ENCODE assay signal across 22 cellular contexts in the genomic region with DNA sequence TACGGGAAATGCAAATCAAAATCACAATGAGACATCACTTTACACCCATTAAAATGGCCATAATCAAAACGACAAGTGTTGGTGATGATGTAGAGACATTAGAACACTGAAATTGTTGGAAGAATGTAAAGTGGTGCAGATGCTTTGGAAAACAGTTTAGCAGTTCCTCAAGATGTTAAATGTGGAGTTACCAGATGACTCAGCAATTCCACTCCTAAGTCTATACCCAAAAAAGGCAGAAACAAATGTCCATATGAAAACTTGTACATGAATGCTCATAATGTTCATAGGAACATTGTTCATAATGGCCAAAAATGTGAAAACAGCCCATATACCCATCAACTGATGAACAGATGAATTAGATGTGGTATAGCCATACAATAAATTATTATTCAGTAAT.
"Had no signal": no experiment of that assay in that cellular context is flagged by ENCODE, and none has a peak within 500 bp of the region (broad histone marks: within the 10 kb centered on the region; RNA-seq: fewer than 3 reads in every experiment).

No MANE protein-coding gene starts in this region.

- H3K9me3 ChIP-seq: esophagus squamous epithelium, neutrophil, pancreas, thyroid gland, vagina had no signal

- H3K27ac Mint-ChIP-seq: immature natural killer cell; memory B cell; natural killer cell; stimulated activated effector memory CD8-positive, alpha-beta T cell treated with anti-CD3 and anti-CD28 coated beads, Interleukin-12 subunit alpha, Interleukin-12 subunit beta, amount 100 ng/mL, for 72 hours had no signal

- H3K4me1 ChIP-seq: esophagus squamous epithelium, pancreas, stomach, vagina had no signal

- H3K27ac ChIP-seq: coronary artery, esophagus squamous epithelium, neutrophil, pancreas, stomach, thyroid gland, vagina had no signal

- ATAC-seq: left ventricle myocardium superior; natural killer cell; pancreas; sciatic nerve; stimulated activated effector memory CD8-positive, alpha-beta T cell treated with anti-CD3 and anti-CD28 coated beads, Interleukin-12 subunit alpha, Interleukin-12 subunit beta, amount 100 ng/mL, for 72 hours had no signal

- DNase-seq: dermis blood vessel endothelial cell; effector memory CD4-positive, alpha-beta T cell; erythroblast; esophagus squamous epithelium; hypothalamus; immature natural killer cell; left ventricle myocardium superior; natural killer cell; pancreas; stimulated activated CD4-positive, alpha-beta T cell treated with anti-CD3 and anti-CD28 coated beads, Interleukin-2, amount 100 ng/mL, for 24 hours; stimulated activated CD4-positive, alpha-beta T cell treated with anti-CD3 and anti-CD28 coated beads, Interleukin-4, amount 100 ng/mL, for 24 hours; stimulated activated naive CD4-positive, alpha-beta T cell treated with Interleukin-2 at 50 U/mL for 16 hours; stomach; thyroid gland; trophoblast cell had no signal

- H3K27me3 ChIP-seq: esophagus squamous epithelium, neutrophil, pancreas, stomach, thyroid gland, vagina had no signal

- H3K4me3 Mint-ChIP-seq: immature natural killer cell; memory B cell; natural killer cell; stimulated activated effector memory CD8-positive, alpha-beta T cell treated with anti-CD3 and anti-CD28 coated beads, Interleukin-12 subunit alpha, Interleukin-12 subunit beta, amount 100 ng/mL, for 72 hours had no signal

- H3K4me3 ChIP-seq: coronary artery, esophagus squamous epithelium, lung, pancreas, stomach, thyroid gland, vagina had no signal

- H3K4me1 Mint-ChIP-seq: immature natural killer cell; memory B cell; natural killer cell; stimulated activated effector memory CD8-positive, alpha-beta T cell treated with anti-CD3 and anti-CD28 coated beads, Interleukin-12 subunit alpha, Interleukin-12 subunit beta, amount 100 ng/mL, for 72 hours had no signal

- H3K36me3 Mint-ChIP-seq: immature natural killer cell; memory B cell; stimulated activated effector memory CD8-positive, alpha-beta T cell treated with anti-CD3 and anti-CD28 coated beads, Interleukin-12 subunit alpha, Interleukin-12 subunit beta, amount 100 ng/mL, for 72 hours had no signal

- H3K36me3 ChIP-seq: esophagus squamous epithelium, neutrophil, pancreas, stomach, thyroid gland, vagina had no signal
